Comparison of ENCODE assay signal across 1 cellular context in the genomic region with DNA sequence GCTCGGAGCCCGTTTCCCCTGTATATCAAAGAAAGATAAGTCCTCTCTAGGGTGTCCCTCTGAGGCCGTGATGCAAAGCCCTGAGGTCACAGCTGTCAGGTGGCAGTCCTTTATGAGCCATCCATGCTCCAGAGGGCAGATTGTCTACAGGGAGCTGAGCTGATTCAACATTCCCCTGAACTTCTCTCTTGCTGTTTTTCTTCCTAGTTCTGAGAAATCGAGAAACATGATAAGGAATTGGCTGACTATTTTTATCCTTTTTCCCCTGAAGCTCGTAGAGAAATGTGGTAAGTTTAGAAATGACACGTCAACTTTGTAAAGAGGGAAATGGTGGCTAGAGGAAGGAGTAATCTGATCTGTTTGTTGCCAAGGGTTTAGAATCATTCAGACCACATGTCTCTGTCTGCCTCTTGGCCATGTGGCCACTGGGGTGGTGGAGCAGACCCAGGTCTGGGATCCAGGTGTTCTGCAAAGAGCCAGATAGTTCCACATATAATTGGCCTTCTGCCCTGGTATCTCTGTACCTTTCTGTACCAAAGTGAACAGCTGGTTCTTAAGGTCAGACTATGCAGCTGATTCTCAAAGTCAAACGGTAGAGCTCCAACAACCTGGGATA.
TF ChIP-seq lines count a peak whose summit lies in the region.

No MANE protein-coding gene starts in this region.

TF ChIP-seq in SK-N-SH treated with all-trans-retinoic acid at 6 μM for 48 hours, 23 proteins besides CTCF, POLR2A, EP300 and RAD21 (continued from another document):
- TF ChIP-seq, protein P1, sequence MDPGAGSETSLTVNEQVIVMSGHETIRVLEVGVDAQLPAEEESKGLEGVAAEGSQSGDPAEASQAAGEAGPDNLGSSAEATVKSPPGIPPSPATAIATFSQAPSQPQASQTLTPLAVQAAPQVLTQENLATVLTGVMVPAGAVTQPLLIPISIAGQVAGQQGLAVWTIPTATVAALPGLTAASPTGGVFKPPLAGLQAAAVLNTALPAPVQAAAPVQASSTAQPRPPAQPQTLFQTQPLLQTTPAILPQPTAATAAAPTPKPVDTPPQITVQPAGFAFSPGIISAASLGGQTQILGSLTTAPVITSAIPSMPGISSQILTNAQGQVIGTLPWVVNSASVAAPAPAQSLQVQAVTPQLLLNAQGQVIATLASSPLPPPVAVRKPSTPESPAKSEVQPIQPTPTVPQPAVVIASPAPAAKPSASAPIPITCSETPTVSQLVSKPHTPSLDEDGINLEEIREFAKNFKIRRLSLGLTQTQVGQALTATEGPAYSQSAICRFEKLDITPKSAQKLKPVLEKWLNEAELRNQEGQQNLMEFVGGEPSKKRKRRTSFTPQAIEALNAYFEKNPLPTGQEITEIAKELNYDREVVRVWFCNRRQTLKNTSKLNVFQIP (CRISPR knock-in tag; IDR thresholded peaks at IDR 0.05; ENCODE audit: borderline replicate concordance, low read depth), result no peak
- no peak for TF ChIP-seq ZC3H10 (CRISPR knock-in tag; IDR thresholded peaks at IDR 0.05)
TF ChIP-seq in SK-N-SH treated with all-trans-retinoic acid at 6 μM for 48 hours: peak in this region for 0.
